23 cellular contexts compared by ENCODE assay signal in the genomic region with DNA sequence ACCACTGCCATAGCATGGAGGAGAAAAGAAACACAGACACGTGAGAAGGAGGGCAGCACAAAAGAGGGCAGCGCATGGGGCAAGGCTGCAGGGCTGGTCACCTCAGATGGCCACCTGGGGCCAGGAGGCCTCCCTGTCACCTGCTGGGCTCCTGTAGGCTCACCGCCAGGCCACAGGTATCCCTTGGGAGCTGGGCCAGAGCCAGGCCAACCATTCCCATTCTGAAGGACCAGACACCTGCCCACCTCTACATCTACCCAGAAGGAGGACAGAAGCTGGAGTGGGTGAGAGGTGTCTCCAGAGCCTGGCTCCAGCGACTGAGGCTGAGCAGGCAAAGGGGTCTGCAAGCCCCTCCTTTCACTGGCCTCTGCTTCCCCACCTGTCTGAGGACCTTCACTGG.
"Had no signal": no experiment of that assay in that cellular context is flagged by ENCODE, and none has a peak within 500 bp of the region (broad histone marks: within the 10 kb centered on the region; RNA-seq: fewer than 3 reads in every experiment).

No MANE protein-coding gene starts in this region.

- ATAC-seq: activated T-helper 17 cell treated with anti-CD3 and anti-CD28 coated beads, Interleukin-2, amount 50 U/mL, for 72 hours; T-cell had no signal

- H3K9me3 ChIP-seq: MG63 had no signal

- H3K27me3 Mint-ChIP-seq: activated CD4-positive, alpha-beta T cell treated with anti-CD3 and anti-CD28 coated beads, Interleukin-2, amount 10 ng/mL, durations not matched to agents 7 days and 5 days had no signal

- DNase-seq: activated CD4-positive, alpha-beta memory T cell treated with anti-CD3 and anti-CD28 coated beads for 36 hours; activated CD4-positive, alpha-beta T cell treated with anti-CD3 and anti-CD28 coated beads, Interleukin-2, amount 10 ng/mL, durations not matched to agents 7 days and 5 days; activated CD4-positive, CD25-positive, alpha-beta regulatory T cell; activated gamma-delta T cell treated with Interleukin-2 at 50 U/mL for 16 hours; activated naive CD4-positive, alpha-beta T cell treated with anti-CD3 and anti-CD28 coated beads, Interleukin-2, amount 10 ng/mL, durations not matched to agents 7 days and 5 days; activated naive CD8-positive, alpha-beta T cell treated with anti-CD3 and anti-CD28 coated beads for 36 hours; activated T-cell treated with anti-CD3 and anti-CD28 coated beads, Interleukin-2, amount 50 U/mL, for 48 hours; brain microvascular endothelial cell; MG63; MV-4-11; NCI-H1092 treated with DMSO at 0.1 percent for 48 hours; NCI-H1417 treated with DMSO at 0.1 percent for 48 hours; NCI-H187; NCI-H2081 treated with DMSO at 0.1 percent for 48 hours; NCI-H446 treated with DMSO at 0.1 percent for 48 hours; NCI-H524 treated with DMSO at 0.1 percent for 48 hours; NCI-H748 treated with DMSO at 0.1 percent for 48 hours; T-cell; T-helper 2 cell; T1000 had no signal

- H3K4me3 Mint-ChIP-seq: activated CD4-positive, alpha-beta memory T cell treated with anti-CD3 and anti-CD28 coated beads for 36 hours; activated CD4-positive, alpha-beta T cell treated with anti-CD3 and anti-CD28 coated beads, Interleukin-2, amount 10 ng/mL, durations not matched to agents 7 days and 5 days; activated naive CD4-positive, alpha-beta T cell treated with anti-CD3 and anti-CD28 coated beads, Interleukin-2, amount 10 ng/mL, durations not matched to agents 7 days and 5 days; activated naive CD8-positive, alpha-beta T cell treated with anti-CD3 and anti-CD28 coated beads for 36 hours; activated T-helper 17 cell treated with anti-CD3 and anti-CD28 coated beads, Interleukin-2, amount 50 U/mL, for 72 hours; T-cell had no signal

- H3K27ac Mint-ChIP-seq: activated CD4-positive, alpha-beta memory T cell treated with anti-CD3 and anti-CD28 coated beads for 36 hours; activated CD4-positive, alpha-beta T cell treated with anti-CD3 and anti-CD28 coated beads, Interleukin-2, amount 10 ng/mL, durations not matched to agents 7 days and 5 days; activated naive CD4-positive, alpha-beta T cell treated with anti-CD3 and anti-CD28 coated beads, Interleukin-2, amount 10 ng/mL, durations not matched to agents 7 days and 5 days; activated naive CD8-positive, alpha-beta T cell treated with anti-CD3 and anti-CD28 coated beads for 36 hours; activated T-helper 17 cell treated with anti-CD3 and anti-CD28 coated beads, Interleukin-2, amount 50 U/mL, for 72 hours; T-cell had no signal

- H3K36me3 Mint-ChIP-seq: activated CD4-positive, alpha-beta memory T cell treated with anti-CD3 and anti-CD28 coated beads for 36 hours; activated naive CD4-positive, alpha-beta T cell treated with anti-CD3 and anti-CD28 coated beads, Interleukin-2, amount 10 ng/mL, durations not matched to agents 7 days and 5 days; activated naive CD8-positive, alpha-beta T cell treated with anti-CD3 and anti-CD28 coated beads for 36 hours had no signal

- H3K4me3 ChIP-seq: cardiac muscle cell, MG63, SK-N-MC had no signal

- H3K27ac ChIP-seq: brain microvascular endothelial cell, cardiac muscle cell, SK-N-MC had no signal

- H3K36me3 ChIP-seq: brain microvascular endothelial cell, cardiac muscle cell, MG63 had no signal

- H3K9me3 Mint-ChIP-seq: activated CD4-positive, alpha-beta T cell treated with anti-CD3 and anti-CD28 coated beads, Interleukin-2, amount 10 ng/mL, durations not matched to agents 7 days and 5 days; activated T-helper 17 cell treated with anti-CD3 and anti-CD28 coated beads, Interleukin-2, amount 50 U/mL, for 72 hours had no signal

- H3K27me3 ChIP-seq: MG63 had no signal

- H3K4me1 Mint-ChIP-seq: activated naive CD4-positive, alpha-beta T cell treated with anti-CD3 and anti-CD28 coated beads, Interleukin-2, amount 10 ng/mL, durations not matched to agents 7 days and 5 days had no signal
